In the genomic region with DNA sequence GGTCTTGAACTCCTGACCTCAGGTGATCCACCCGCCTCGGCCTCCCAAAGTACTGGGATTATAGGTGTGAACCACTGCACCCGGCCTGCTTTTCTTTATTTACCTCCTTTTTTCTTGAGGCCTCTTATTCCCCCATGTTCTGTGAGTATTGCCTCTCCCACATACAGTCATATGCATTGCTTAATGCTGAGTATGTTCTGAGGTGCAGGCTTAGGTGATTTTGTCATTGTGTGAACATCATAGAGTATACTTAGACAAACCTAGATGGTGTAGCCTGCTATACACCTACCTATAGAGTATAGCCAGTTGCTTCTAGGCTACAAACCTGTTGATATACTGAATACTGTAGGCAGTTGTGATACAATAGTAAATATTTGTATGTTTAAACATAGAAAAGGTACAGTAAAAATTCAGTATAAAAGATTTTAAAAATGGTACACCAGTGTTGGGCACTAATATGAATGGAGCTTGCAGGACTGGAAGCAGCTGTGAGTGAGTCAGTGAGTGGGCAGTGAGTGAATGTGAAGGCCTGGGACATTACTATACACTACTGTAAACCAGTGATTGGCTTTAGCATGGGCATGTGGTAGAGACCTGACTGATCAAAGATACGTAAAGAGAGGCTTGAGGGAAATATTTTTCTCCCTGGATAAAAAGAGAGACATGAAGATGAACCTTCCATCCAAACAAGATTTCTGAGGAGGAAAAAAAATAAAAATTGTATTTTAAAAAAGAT, we compare ENCODE assay signal across 23 cellular contexts. TPM values are rescaled to one million over a fixed set of nuclear protein-coding genes. Genes with fewer than 3 reads are reported as not detected.
DNase-seq lines count a peak whose midpoint lies in the region; ATAC-seq and TF ChIP-seq lines count a peak whose summit lies in the region.
"Had no signal": no experiment of that assay in that cellular context is flagged by ENCODE, and none has a peak within 500 bp of the region (broad histone marks: within the 10 kb centered on the region; RNA-seq: fewer than 3 reads in every experiment).

No MANE protein-coding gene starts in this region.

- no peaks in the 10 kb centered on the region for H3K36me3 ChIP-seq in breast epithelium
- no peaks in the 10 kb centered on the region for H3K36me3 ChIP-seq in adipocyte (ENCODE audit: control insufficient read depth, insufficient read depth, low read length, severe bottlenecking)
- H3K36me3 ChIP-seq in Karpas-422 (ENCODE audit: insufficient read depth, low read length), result peaks cover 5% of the 10 kb centered on the region
- H3K36me3 ChIP-seq: upper lobe of right lung had no signal

- no peak overlapping the region for H3K4me3 ChIP-seq in breast epithelium
- no peak overlapping the region for H3K4me3 ChIP-seq in adipocyte (ENCODE audit: low read length)
- no peak overlapping the region for H3K4me3 ChIP-seq in fibroblast of the aortic adventitia (ENCODE audit: low read depth, low read length)
- no peak overlapping the region for H3K4me3 ChIP-seq in Karpas-422 (ENCODE audit: low read length)
- H3K4me3 ChIP-seq: upper lobe of right lung had no signal

- TF ChIP-seq CTCF in MCF 10A (IDR thresholded peaks at IDR 0.05; ENCODE audit: unreplicated experiment) (no peak), breast epithelium (IDR thresholded peaks at IDR 0.05) (no peak), fibroblast of the aortic adventitia (IDR thresholded peaks at IDR 0.05; ENCODE audit: insufficient read depth, low read length) (no peak), natural killer cell (IDR thresholded peaks at IDR 0.05) (no peak)

- ATAC-seq in natural killer cell (no peak), HG03097 (IDR thresholded peaks at IDR 0.05; ENCODE audit: low FRiP score, unreplicated experiment) (no peak)
- ATAC-seq: Right ventricle myocardium inferior, upper lobe of right lung had no signal

- H3K4me3 Mint-ChIP-seq in MCF 10A (ENCODE audit: unreplicated experiment) (no peak overlapping the region), natural killer cell (no peak overlapping the region)
- H3K4me3 Mint-ChIP-seq: H9 had no signal

- no peak overlapping the region for H2AFZ ChIP-seq in Karpas-422 (ENCODE audit: low read length)

- H3K4me2 ChIP-seq in Karpas-422 (ENCODE audit: low read depth, low read length, poor library complexity, severe bottlenecking), result no peak overlapping the region

- H3K27ac ChIP-seq in breast epithelium (no peak overlapping the region), Karpas-422 (ENCODE audit: low read length) (no peak overlapping the region)
- H3K27ac ChIP-seq: upper lobe of right lung had no signal

- H3K9me3 Mint-ChIP-seq in MCF 10A (ENCODE audit: unreplicated experiment) (no peaks in the 10 kb centered on the region), natural killer cell (no peaks in the 10 kb centered on the region)
- H3K9me3 Mint-ChIP-seq: H9 had no signal

- CTCF ChIA-PET in MCF 10A (lab: Yijun Ruan, JAX), result no interaction called here

- DNase-seq in MCF 10A (ENCODE audit: unreplicated experiment) (no peak), breast epithelium (ENCODE audit: low spot score in 2 of 2) (no peak), adipocyte (ENCODE audit: low read depth) (peak; percentile 8), fibroblast of the aortic adventitia (ENCODE audit: low read depth) (peak; percentile 18), Karpas-422 (no peak), natural killer cell (no peak)
- DNase-seq in stimulated activated CD8-positive, alpha-beta memory T cell treated with anti-CD3 and anti-CD28 coated beads, Interleukin-4, amount 100 ng/mL, for 48 hours, result no peak
- DNase-seq: 8988T; activated CD4-positive, alpha-beta T cell treated with anti-CD3 and anti-CD28 coated beads for 48 hours; activated CD8-positive, alpha-beta memory T cell treated with anti-CD3 and anti-CD28 coated beads, Interleukin-2, amount 50 U/mL, for 4 hours; activated gamma-delta T cell; amniotic stem cell; C1 segment of cervical spinal cord; effector CD8-positive, alpha-beta T cell; GDM1; H9; hypothalamus; NCI-H1930; NCI-H510A treated with DMSO at 0.1 percent for 48 hours; stimulated activated CD4-positive, alpha-beta T cell treated with anti-CD3 and anti-CD28 coated beads, Interleukin-2, amount 100 ng/mL, for 24 hours; upper lobe of right lung had no signal

- H3K9me3 ChIP-seq in breast epithelium, result no peaks in the 10 kb centered on the region
- no peaks in the 10 kb centered on the region for H3K9me3 ChIP-seq in adipocyte (ENCODE audit: control insufficient read depth, low read length)
- H3K9me3 ChIP-seq in Karpas-422 (ENCODE audit: low read length), result no peaks in the 10 kb centered on the region
- H3K9me3 ChIP-seq: upper lobe of right lung had no signal

- peaks cover 6% of the 10 kb centered on the region for H3K36me3 Mint-ChIP-seq in MCF 10A (ENCODE audit: insufficient read depth, unreplicated experiment)
- no peaks in the 10 kb centered on the region for H3K36me3 Mint-ChIP-seq in natural killer cell

- H3K9me2 ChIP-seq in Karpas-422 (replicated peaks; ENCODE audit: insufficient read depth, low read length), result no peaks in the 10 kb centered on the region

- intact Hi-C loops in MCF 10A (cut with micrococcal nuclease) (no loop called here), breast epithelium (cut with DNase I; ENCODE audit: low total_unique reads) (no loop called here), natural killer cell (cut with micrococcal nuclease) (no loop called here)

- H3K27me3 Mint-ChIP-seq in MCF 10A (ENCODE audit: insufficient read depth, unreplicated experiment) (no peaks in the 10 kb centered on the region), natural killer cell (ENCODE audit: low read depth in 2 of 2) (no peaks in the 10 kb centered on the region)

- no TSS peak for BruUV-seq in MCF 10A (replicated peaks; lab: Mats Ljungman, UMichigan)

- POLR2A ChIA-PET in MCF 10A (lab: Yijun Ruan, JAX), result no interaction called here

- H3K79me2 ChIP-seq in Karpas-422 (ENCODE audit: low read length), result peaks cover 85% of the 10 kb centered on the region

- H3K4me1 ChIP-seq in breast epithelium (no peaks in the 10 kb centered on the region), adipocyte (ENCODE audit: control insufficient read depth, insufficient read depth, low read length) (no peaks in the 10 kb centered on the region), Karpas-422 (ENCODE audit: low read length) (peaks cover 5% of the 10 kb centered on the region; the same call in 1 of the 2 replicates)
- H3K4me1 ChIP-seq: upper lobe of right lung had no signal

- H3K4me1 Mint-ChIP-seq in MCF 10A (ENCODE audit: insufficient read depth, unreplicated experiment) (peaks cover 10% of the 10 kb centered on the region), natural killer cell (peaks cover 35 to 42% of the 10 kb centered on the region in 2 donors)

- no peak for TF ChIP-seq POLR2A in breast epithelium (IDR thresholded peaks at IDR 0.05)

- no peaks in the 10 kb centered on the region for H3K27me3 ChIP-seq in breast epithelium
- H3K27me3 ChIP-seq in adipocyte (replicated peaks; ENCODE audit: control insufficient read depth, insufficient read depth, low read length), result no peaks in the 10 kb centered on the region
- no peaks in the 10 kb centered on the region for H3K27me3 ChIP-seq in Karpas-422 (ENCODE audit: low read length)
- H3K27me3 ChIP-seq: upper lobe of right lung had no signal

- no peaks in the 10 kb centered on the region for H4K20me1 ChIP-seq in Karpas-422 (ENCODE audit: insufficient read depth, low read depth, low read length)

- H3K9ac ChIP-seq in adipocyte (ENCODE audit: low read length) (no peak overlapping the region), Karpas-422 (ENCODE audit: low read length) (no peak overlapping the region)

- peak overlapping the region; percentile 53 for H3K27ac Mint-ChIP-seq in MCF 10A (ENCODE audit: low read depth, unreplicated experiment)
- peak overlapping the region in 1 of 2 donors; percentile 34 for H3K27ac Mint-ChIP-seq in natural killer cell

RNA-seq across cellular contexts. Expression of a gene that starts 17.6 kb away (rescaled TPM):
- total RNA-seq in MCF 10A (2022), result 47.8 and 59.8 TPM in 2 replicates
- 10 to 100 TPM; 16.3 to 31.5 (median 25.8) TPM for total RNA-seq in breast epithelium
- total RNA-seq in fibroblast of the aortic adventitia (ENCODE audit: low replicate concordance), result 22.2 and 57.8 TPM in 2 replicates
- 55.1 and 112 TPM in 2 replicates for total RNA-seq in Karpas-422 (2014; rRNA removed; shearing (Covaris generic); ENCODE audit: low replicate concordance)
- 10 to 100 TPM; 56.5 to 69.6 (median 58.5) TPM for total RNA-seq in natural killer cell

Comparison
In these comparisons a context has a peak if more than half of its experiments do, and no peak if none do; other contexts are left out.
1. DNase-seq: peak in adipocyte (single experiment) and fibroblast of the aortic adventitia (single experiment); none in MCF 10A (single experiment), breast epithelium (0 of 2), Karpas-422 (single experiment), natural killer cell (single experiment) and stimulated activated CD8-positive, alpha-beta memory T cell treated with anti-CD3 and anti-CD28 coated beads, Interleukin-4, amount 100 ng/mL, for 48 hours (single experiment).